9 cellular contexts compared by ENCODE assay signal in the genomic region with DNA sequence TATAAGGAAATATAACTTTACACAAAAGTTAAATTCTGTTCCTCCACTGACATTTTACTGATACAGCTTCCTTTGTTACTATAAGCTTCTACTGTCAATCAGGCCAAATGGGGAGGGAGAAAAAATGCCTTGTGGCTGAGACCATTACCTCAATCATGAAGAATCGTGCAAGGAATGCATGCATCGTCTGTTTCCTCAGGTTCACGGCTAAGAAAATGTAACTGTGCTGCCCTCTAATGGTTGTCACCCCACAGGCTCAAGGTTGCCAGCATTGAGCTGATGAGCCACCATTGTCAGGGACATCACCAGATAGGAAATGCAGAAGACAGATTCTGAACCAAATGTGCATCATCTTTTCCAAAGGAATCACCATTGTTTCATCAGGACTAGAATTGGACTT.
DNase-seq lines count a peak whose midpoint lies in the region; ATAC-seq and TF ChIP-seq lines count a peak whose summit lies in the region.
"Had no signal": no experiment of that assay in that cellular context is flagged by ENCODE, and none has a peak within 500 bp of the region (broad histone marks: within the 10 kb centered on the region; RNA-seq: fewer than 3 reads in every experiment).

No MANE protein-coding gene starts in this region.

- ATAC-seq in upper lobe of left lung (ENCODE audit: low FRiP score in 2 of 2) (peak in 1 of 2 donors; percentile 69), HG03139 (IDR thresholded peaks at IDR 0.05; ENCODE audit: unreplicated experiment) (no peak), HG03520 (IDR thresholded peaks at IDR 0.05; ENCODE audit: unreplicated experiment) (no peak)

- H2AFZ ChIP-seq in Karpas-422 (ENCODE audit: low read length) = no peak overlapping the region

- H4K20me1 ChIP-seq in Karpas-422 (ENCODE audit: insufficient read depth, low read depth, low read length) = no peaks in the 10 kb centered on the region

- no peak for TF ChIP-seq POLR2A in upper lobe of left lung (IDR thresholded peaks at IDR 0.05)

- H3K9me3 ChIP-seq in Karpas-422 (ENCODE audit: low read length) = no peaks in the 10 kb centered on the region
- H3K9me3 ChIP-seq in left ventricle myocardium inferior (replicated peaks) = no peaks in the 10 kb centered on the region
- H3K9me3 ChIP-seq in upper lobe of left lung = no peaks in the 10 kb centered on the region
- no peaks in the 10 kb centered on the region for H3K9me3 ChIP-seq in effector memory CD4-positive, alpha-beta T cell (ENCODE audit: control insufficient read depth, low read length)

- H3K36me3 ChIP-seq in Karpas-422 (ENCODE audit: insufficient read depth, low read length) (no peaks in the 10 kb centered on the region), left ventricle myocardium inferior (no peaks in the 10 kb centered on the region), upper lobe of left lung (no peaks in the 10 kb centered on the region)
- no peaks in the 10 kb centered on the region for H3K36me3 ChIP-seq in effector memory CD4-positive, alpha-beta T cell (ENCODE audit: control insufficient read depth, insufficient read depth, low read length)

- H3K4me1 ChIP-seq in Karpas-422 (ENCODE audit: low read length) (peaks cover 14% of the 10 kb centered on the region), left ventricle myocardium inferior (no peaks in the 10 kb centered on the region), upper lobe of left lung (no peaks in the 10 kb centered on the region)
- H3K4me1 ChIP-seq in effector memory CD4-positive, alpha-beta T cell (ENCODE audit: control insufficient read depth, insufficient read depth, low read length, poor library complexity, severe bottlenecking) = no peaks in the 10 kb centered on the region

- H3K27ac ChIP-seq in Karpas-422 (ENCODE audit: low read length) = no peak overlapping the region; the same call in 1 of the 2 replicates
- H3K27ac ChIP-seq in left ventricle myocardium inferior (replicated peaks) = no peak overlapping the region
- H3K27ac ChIP-seq in upper lobe of left lung = no peak overlapping the region
- no peak overlapping the region for H3K27ac ChIP-seq in effector memory CD4-positive, alpha-beta T cell (ENCODE audit: insufficient read depth, low read length, poor library complexity, severe bottlenecking)

- no peaks in the 10 kb centered on the region for H3K27me3 ChIP-seq in Karpas-422 (ENCODE audit: low read length)
- H3K27me3 ChIP-seq in left ventricle myocardium inferior (ENCODE audit: low read depth) = no peaks in the 10 kb centered on the region
- no peaks in the 10 kb centered on the region for H3K27me3 ChIP-seq in upper lobe of left lung
- H3K27me3 ChIP-seq in effector memory CD4-positive, alpha-beta T cell (replicated peaks; ENCODE audit: control insufficient read depth, insufficient read depth, low read length, poor library complexity, severe bottlenecking) = no peaks in the 10 kb centered on the region

- intact Hi-C loops in left ventricle myocardium inferior (cut with micrococcal nuclease) = loop anchor here (5.0 kb wide), 1 partner anchor 143 kb away; no protein-coding TSS in a partner anchor

- no peak overlapping the region for H3K4me2 ChIP-seq in Karpas-422 (ENCODE audit: low read depth, low read length, poor library complexity, severe bottlenecking)

- H3K4me3 ChIP-seq in Karpas-422 (ENCODE audit: low read length) (no peak overlapping the region), left ventricle myocardium inferior (no peak overlapping the region), upper lobe of left lung (no peak overlapping the region)
- H3K4me3 ChIP-seq in effector memory CD4-positive, alpha-beta T cell (ENCODE audit: insufficient read depth, low read depth, low read length, poor library complexity, severe bottlenecking) = no peak overlapping the region
- H3K4me3 ChIP-seq: lung had no signal

- WGBS in upper lobe of left lung, 2 donors = 0 to 7% methylated on average over 3 of the region's 3 CpGs

- TF ChIP-seq CTCF in left ventricle myocardium inferior (IDR thresholded peaks at IDR 0.05; ENCODE audit: borderline replicate concordance) (peak; percentile 73), upper lobe of left lung (IDR thresholded peaks at IDR 0.05) (peak in 4 of 6 experiments; percentile 24 to 56 (median 40))

- TF ChIP-seq EP300 in upper lobe of left lung (IDR thresholded peaks at IDR 0.05) = no peak

- no peaks in the 10 kb centered on the region for H3K79me2 ChIP-seq in Karpas-422 (ENCODE audit: low read length)

- H3K9me2 ChIP-seq in Karpas-422 (replicated peaks; ENCODE audit: insufficient read depth, low read length) = no peaks in the 10 kb centered on the region

- DNase-seq in EH (ENCODE audit: low read depth) = peak; percentile 83
- DNase-seq in Karpas-422 = peak; percentile 73
- peak; percentile 14 for DNase-seq in SKM-1 (lab: John Stamatoyannopoulos, UW; ENCODE audit: unreplicated experiment)
- no peak for DNase-seq in left ventricle myocardium inferior
- no peak for DNase-seq in upper lobe of left lung
- DNase-seq in effector memory CD4-positive, alpha-beta T cell = no peak

- no peak overlapping the region for H3K9ac ChIP-seq in Karpas-422 (ENCODE audit: low read length)

Comparison
In these comparisons a context has a peak if more than half of its experiments do, and no peak if none do; other contexts are left out.
1. DNase-seq: peak in EH (single experiment), Karpas-422 (single experiment) and SKM-1 (single experiment); none in left ventricle myocardium inferior (single experiment), upper lobe of left lung (0 of 2) and effector memory CD4-positive, alpha-beta T cell (0 of 3).